27 cellular contexts compared by ENCODE assay signal in the genomic region with DNA sequence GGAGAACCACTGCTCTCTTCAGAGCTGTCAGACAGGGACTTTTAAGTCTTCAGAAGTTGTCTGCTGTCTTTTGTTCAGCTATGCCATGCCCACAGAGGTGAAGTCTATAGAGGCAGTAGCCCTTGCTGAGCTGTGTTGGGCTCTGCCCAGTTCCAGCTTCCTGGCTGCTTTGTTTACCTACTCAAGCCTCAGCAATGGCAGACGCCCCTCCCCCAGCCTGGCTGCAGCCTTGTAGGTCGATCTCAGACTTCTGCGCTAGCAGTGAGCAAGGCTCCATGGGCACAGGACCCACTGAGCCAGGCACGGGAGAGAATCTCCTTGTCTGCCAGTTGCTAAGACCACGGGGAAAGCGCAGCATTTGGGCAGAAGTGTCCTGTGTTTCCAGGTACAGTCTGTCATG. TPM values are rescaled to one million over a fixed set of nuclear protein-coding genes. Genes with fewer than 3 reads are reported as not detected.
"Had no signal": no experiment of that assay in that cellular context is flagged by ENCODE, and none has a peak within 500 bp of the region (broad histone marks: within the 10 kb centered on the region; RNA-seq: fewer than 3 reads in every experiment).

No MANE protein-coding gene starts in this region.

- H3K4me3 Mint-ChIP-seq: activated naive CD4-positive, alpha-beta T cell treated with anti-CD3 and anti-CD28 coated beads, Interleukin-2, amount 50 U/mL, for 24 hours; dendritic cell treated with granulocyte-macrophage colony-stimulating factor and Interleukin-4, amounts not matched to agents 40 ng/mL and 50 ng/mL, for 4 days; stimulated activated naive CD8-positive, alpha-beta T cell treated with anti-CD3 and anti-CD28 coated beads, Interleukin-15, Interleukin-2, amounts not matched to agents 100 ng/mL and 50 ng/mL, for 24 hours had no signal

- H3K27me3 Mint-ChIP-seq: activated naive CD4-positive, alpha-beta T cell treated with anti-CD3 and anti-CD28 coated beads, Interleukin-2, amount 50 U/mL, for 24 hours; dendritic cell treated with granulocyte-macrophage colony-stimulating factor and Interleukin-4, amounts not matched to agents 40 ng/mL and 50 ng/mL, for 4 days had no signal

- H3K4me1 Mint-ChIP-seq: activated naive CD4-positive, alpha-beta T cell treated with anti-CD3 and anti-CD28 coated beads, Interleukin-2, amount 50 U/mL, for 24 hours had no signal

- H3K27ac Mint-ChIP-seq: activated naive CD4-positive, alpha-beta T cell treated with anti-CD3 and anti-CD28 coated beads, Interleukin-2, amount 50 U/mL, for 24 hours; dendritic cell treated with granulocyte-macrophage colony-stimulating factor and Interleukin-4, amounts not matched to agents 40 ng/mL and 50 ng/mL, for 4 days; stimulated activated naive CD8-positive, alpha-beta T cell treated with anti-CD3 and anti-CD28 coated beads, Interleukin-15, Interleukin-2, amounts not matched to agents 100 ng/mL and 50 ng/mL, for 24 hours had no signal

- H3K36me3 Mint-ChIP-seq: activated naive CD4-positive, alpha-beta T cell treated with anti-CD3 and anti-CD28 coated beads, Interleukin-2, amount 50 U/mL, for 24 hours had no signal

- H3K27me3 ChIP-seq: esophagus muscularis mucosa, gastroesophageal sphincter, heart left ventricle, left lung, transverse colon, uterus had no signal

- H3K27ac ChIP-seq: esophagus muscularis mucosa, gastroesophageal sphincter, heart left ventricle, left lung, psoas muscle, skin epidermis, transverse colon, uterus, VCaP had no signal

- H3K9me3 Mint-ChIP-seq: activated naive CD4-positive, alpha-beta T cell treated with anti-CD3 and anti-CD28 coated beads, Interleukin-2, amount 50 U/mL, for 24 hours had no signal

- ATAC-seq: gastroesophageal sphincter, heart left ventricle, left lung, psoas muscle, right cardiac atrium had no signal

- DNase-seq: activated CD4-positive, alpha-beta T cell treated with anti-CD3 and anti-CD28 coated beads for 1 hour; activated CD8-positive, alpha-beta memory T cell treated with anti-CD3 and anti-CD28 coated beads for 24 hours; activated CD8-positive, alpha-beta memory T cell treated with anti-CD3 and anti-CD28 coated beads, Interleukin-2, amount 50 U/mL, for 48 hours; activated effector memory CD4-positive, alpha-beta T cell treated with anti-CD3 and anti-CD28 coated beads, Interleukin-2, amount 50 U/mL, for 16 hours; activated T-cell treated with anti-CD3 and anti-CD28 coated beads, Interleukin-2, amount 50 U/mL, for 48 hours; effector CD8-positive, alpha-beta T cell; heart left ventricle; kidney; left lung; mammary epithelial cell; psoas muscle; right cardiac atrium; T-helper 2 cell; transverse colon; uterus had no signal

RNA-seq across cellular contexts. Expression of a gene that starts 12.1 kb away (rescaled TPM):
- total RNA-seq: astrocyte, bronchial epithelial cell, chondrocyte, endothelial cell of umbilical vein, esophagus muscularis mucosa, gastroesophageal sphincter, kidney, left lung, osteoblast had no signal

RNA-seq across cellular contexts. Expression of a gene that starts 38.4 kb away (rescaled TPM):
- total RNA-seq: endothelial cell of umbilical vein, esophagus muscularis mucosa, transverse colon had no signal

RNA-seq across cellular contexts. Expression of a gene that starts 46.9 kb away (rescaled TPM):
- total RNA-seq: astrocyte, bronchial epithelial cell, chondrocyte, endothelial cell of umbilical vein, esophagus muscularis mucosa, gastroesophageal sphincter, heart left ventricle, kidney, left lung, mammary epithelial cell, osteoblast, psoas muscle, right cardiac atrium, transverse colon, uterus had no signal
